In the genomic region with DNA sequence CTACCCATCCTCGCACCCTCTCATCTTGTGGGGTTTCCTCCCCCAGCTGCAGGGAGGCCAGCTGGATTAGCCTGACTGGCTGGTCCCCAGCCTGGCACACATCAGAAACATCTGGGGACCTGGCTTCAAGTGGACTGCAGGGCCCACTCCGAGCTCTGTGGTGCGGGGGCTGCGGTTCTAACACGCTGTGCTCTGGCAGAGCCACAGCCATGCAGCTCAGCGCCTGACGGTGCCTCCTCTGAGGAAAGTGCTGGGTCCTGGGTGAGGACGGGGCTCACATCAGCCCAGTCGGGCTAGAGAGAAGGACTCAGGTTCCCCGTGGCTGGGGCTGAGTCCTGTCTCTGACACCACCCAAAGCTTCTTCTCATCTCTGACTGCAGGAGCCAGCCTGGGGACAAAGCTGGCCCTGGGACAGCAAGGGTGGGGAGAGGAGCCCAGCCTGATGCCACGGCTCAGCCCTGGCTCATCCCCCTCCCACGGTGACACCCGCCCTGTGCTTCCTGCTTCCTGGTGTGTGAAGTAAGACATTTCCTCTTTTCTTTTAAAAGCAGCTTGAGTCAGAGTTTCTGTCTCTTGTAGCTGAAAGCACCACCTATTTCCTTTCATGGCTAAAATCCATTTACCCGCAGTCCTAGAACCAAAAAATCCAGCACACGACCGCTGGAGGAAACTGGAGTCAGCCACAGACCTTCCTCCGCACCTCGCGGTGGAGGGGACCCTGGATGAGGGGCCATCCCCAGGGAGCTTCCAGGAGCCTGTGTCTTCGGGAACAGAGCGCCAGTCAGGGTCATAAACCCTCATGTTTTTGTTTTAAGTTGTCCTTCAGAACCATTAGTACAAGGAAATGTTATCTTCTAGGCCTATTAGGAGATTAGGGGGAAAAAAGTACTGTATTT, we compare ENCODE assay signal across 8 cellular contexts.
DNase-seq lines count a peak whose midpoint lies in the region; ATAC-seq and TF ChIP-seq lines count a peak whose summit lies in the region.

No MANE protein-coding gene starts in this region.

- DNase-seq in AG08395 (ENCODE audit: low spot score) (peak; percentile 33), epithelial cell of esophagus (ENCODE audit: low read depth) (peak; percentile 50), omental fat pad (ENCODE audit: low spot score) (no peak), upper lobe of right lung (peak; percentile 85), NCI-H524 treated with DMSO at 0.1 percent for 48 hours (lab: John Stamatoyannopoulos, UW) (no peak)
- peak; percentile 70 for DNase-seq in activated CD4-positive, alpha-beta T cell treated with anti-CD3 and anti-CD28 coated beads, Interleukin-2, amount 10 ng/mL, durations not matched to agents 7 days and 5 days

- ATAC-seq in GM19455 (IDR thresholded peaks at IDR 0.05; ENCODE audit: unreplicated experiment) (peak; percentile 92), HG03521 (IDR thresholded peaks at IDR 0.05; ENCODE audit: unreplicated experiment) (peak; percentile 84), omental fat pad (ENCODE audit: low FRiP score) (peak; percentile 82), upper lobe of right lung (peak; percentile 94)

- peaks cover 17% of the 10 kb centered on the region for H3K4me1 ChIP-seq in upper lobe of right lung

- H3K9me3 ChIP-seq in upper lobe of right lung = no peaks in the 10 kb centered on the region

- peaks cover 21% of the 10 kb centered on the region for H3K4me1 Mint-ChIP-seq in activated CD4-positive, alpha-beta T cell treated with anti-CD3 and anti-CD28 coated beads, Interleukin-2, amount 10 ng/mL, durations not matched to agents 7 days and 5 days

- POLR2A ChIA-PET in activated CD4-positive, alpha-beta T cell treated with anti-CD3 and anti-CD28 coated beads, Interleukin-2, amount 10 ng/mL, durations not matched to agents 7 days and 5 days (lab: Charles Lee) = interaction anchor here (0.6 kb wide), 1 partner anchor 425 kb away, joined by 7 read pairs; no protein-coding TSS in a partner anchor

- H3K27me3 Mint-ChIP-seq in activated CD4-positive, alpha-beta T cell treated with anti-CD3 and anti-CD28 coated beads, Interleukin-2, amount 10 ng/mL, durations not matched to agents 7 days and 5 days = peaks cover 50% of the 10 kb centered on the region

- H3K4me3 ChIP-seq in epithelial cell of esophagus (ENCODE audit: low read length) (no peak overlapping the region), upper lobe of right lung (peak overlapping the region; percentile 21)

- intact Hi-C loops in upper lobe of right lung (cut with DNase I) = no loop called here

- H3K4me3 Mint-ChIP-seq in activated CD4-positive, alpha-beta T cell treated with anti-CD3 and anti-CD28 coated beads, Interleukin-2, amount 10 ng/mL, durations not matched to agents 7 days and 5 days = peak overlapping the region; percentile 69

- no peaks in the 10 kb centered on the region for H3K36me3 ChIP-seq in upper lobe of right lung

- no peaks in the 10 kb centered on the region for H3K36me3 Mint-ChIP-seq in activated CD4-positive, alpha-beta T cell treated with anti-CD3 and anti-CD28 coated beads, Interleukin-2, amount 10 ng/mL, durations not matched to agents 7 days and 5 days (ENCODE audit: low read depth)

- no peaks in the 10 kb centered on the region for H3K27me3 ChIP-seq in upper lobe of right lung

- H3K27ac Mint-ChIP-seq in activated CD4-positive, alpha-beta T cell treated with anti-CD3 and anti-CD28 coated beads, Interleukin-2, amount 10 ng/mL, durations not matched to agents 7 days and 5 days = peak overlapping the region; percentile 95

- TF ChIP-seq CTCF in epithelial cell of esophagus (IDR thresholded peaks at IDR 0.05; ENCODE audit: insufficient read depth, low read depth, low read length, missing control alignments) (no peak), omental fat pad (IDR thresholded peaks at IDR 0.05) (no peak), upper lobe of right lung (IDR thresholded peaks at IDR 0.05) (no peak)

- H3K27ac ChIP-seq in upper lobe of right lung = peak overlapping the region; percentile 82

- CTCF ChIA-PET in activated CD4-positive, alpha-beta T cell treated with anti-CD3 and anti-CD28 coated beads, Interleukin-2, amount 10 ng/mL, durations not matched to agents 7 days and 5 days (lab: Charles Lee) = interaction anchor here (0.5 to 1.4 kb wide), 4 partner anchors 9 to 117 kb away, joined by 3 to 5 read pairs (median 3); no protein-coding TSS in a partner anchor

- H3K9me3 Mint-ChIP-seq in activated CD4-positive, alpha-beta T cell treated with anti-CD3 and anti-CD28 coated beads, Interleukin-2, amount 10 ng/mL, durations not matched to agents 7 days and 5 days = no peaks in the 10 kb centered on the region

Comparison
In these comparisons a context has a peak if more than half of its experiments do, and no peak if none do; other contexts are left out.
1. DNase-seq: peak in AG08395 (single experiment), activated CD4-positive, alpha-beta T cell treated with anti-CD3 and anti-CD28 coated beads, Interleukin-2, amount 10 ng/mL, durations not matched to agents 7 days and 5 days (single experiment), epithelial cell of esophagus (single experiment) and upper lobe of right lung (single experiment); none in omental fat pad (single experiment) and NCI-H524 treated with DMSO at 0.1 percent for 48 hours (single experiment).
2. Peak in every context shown above with its lines, with median percentiles within 50 percentile points of each other: ATAC-seq.